ENCODE assay signal across 1 cellular context in genomic region chr19:19201697-19202630, GRCh38.
TF ChIP-seq lines count a peak whose summit lies in the region.

No MANE protein-coding gene starts in this region.

TF ChIP-seq in GM23338, 12 proteins besides CTCF, POLR2A, EP300 and RAD21:
- TF ChIP-seq, protein P1, sequence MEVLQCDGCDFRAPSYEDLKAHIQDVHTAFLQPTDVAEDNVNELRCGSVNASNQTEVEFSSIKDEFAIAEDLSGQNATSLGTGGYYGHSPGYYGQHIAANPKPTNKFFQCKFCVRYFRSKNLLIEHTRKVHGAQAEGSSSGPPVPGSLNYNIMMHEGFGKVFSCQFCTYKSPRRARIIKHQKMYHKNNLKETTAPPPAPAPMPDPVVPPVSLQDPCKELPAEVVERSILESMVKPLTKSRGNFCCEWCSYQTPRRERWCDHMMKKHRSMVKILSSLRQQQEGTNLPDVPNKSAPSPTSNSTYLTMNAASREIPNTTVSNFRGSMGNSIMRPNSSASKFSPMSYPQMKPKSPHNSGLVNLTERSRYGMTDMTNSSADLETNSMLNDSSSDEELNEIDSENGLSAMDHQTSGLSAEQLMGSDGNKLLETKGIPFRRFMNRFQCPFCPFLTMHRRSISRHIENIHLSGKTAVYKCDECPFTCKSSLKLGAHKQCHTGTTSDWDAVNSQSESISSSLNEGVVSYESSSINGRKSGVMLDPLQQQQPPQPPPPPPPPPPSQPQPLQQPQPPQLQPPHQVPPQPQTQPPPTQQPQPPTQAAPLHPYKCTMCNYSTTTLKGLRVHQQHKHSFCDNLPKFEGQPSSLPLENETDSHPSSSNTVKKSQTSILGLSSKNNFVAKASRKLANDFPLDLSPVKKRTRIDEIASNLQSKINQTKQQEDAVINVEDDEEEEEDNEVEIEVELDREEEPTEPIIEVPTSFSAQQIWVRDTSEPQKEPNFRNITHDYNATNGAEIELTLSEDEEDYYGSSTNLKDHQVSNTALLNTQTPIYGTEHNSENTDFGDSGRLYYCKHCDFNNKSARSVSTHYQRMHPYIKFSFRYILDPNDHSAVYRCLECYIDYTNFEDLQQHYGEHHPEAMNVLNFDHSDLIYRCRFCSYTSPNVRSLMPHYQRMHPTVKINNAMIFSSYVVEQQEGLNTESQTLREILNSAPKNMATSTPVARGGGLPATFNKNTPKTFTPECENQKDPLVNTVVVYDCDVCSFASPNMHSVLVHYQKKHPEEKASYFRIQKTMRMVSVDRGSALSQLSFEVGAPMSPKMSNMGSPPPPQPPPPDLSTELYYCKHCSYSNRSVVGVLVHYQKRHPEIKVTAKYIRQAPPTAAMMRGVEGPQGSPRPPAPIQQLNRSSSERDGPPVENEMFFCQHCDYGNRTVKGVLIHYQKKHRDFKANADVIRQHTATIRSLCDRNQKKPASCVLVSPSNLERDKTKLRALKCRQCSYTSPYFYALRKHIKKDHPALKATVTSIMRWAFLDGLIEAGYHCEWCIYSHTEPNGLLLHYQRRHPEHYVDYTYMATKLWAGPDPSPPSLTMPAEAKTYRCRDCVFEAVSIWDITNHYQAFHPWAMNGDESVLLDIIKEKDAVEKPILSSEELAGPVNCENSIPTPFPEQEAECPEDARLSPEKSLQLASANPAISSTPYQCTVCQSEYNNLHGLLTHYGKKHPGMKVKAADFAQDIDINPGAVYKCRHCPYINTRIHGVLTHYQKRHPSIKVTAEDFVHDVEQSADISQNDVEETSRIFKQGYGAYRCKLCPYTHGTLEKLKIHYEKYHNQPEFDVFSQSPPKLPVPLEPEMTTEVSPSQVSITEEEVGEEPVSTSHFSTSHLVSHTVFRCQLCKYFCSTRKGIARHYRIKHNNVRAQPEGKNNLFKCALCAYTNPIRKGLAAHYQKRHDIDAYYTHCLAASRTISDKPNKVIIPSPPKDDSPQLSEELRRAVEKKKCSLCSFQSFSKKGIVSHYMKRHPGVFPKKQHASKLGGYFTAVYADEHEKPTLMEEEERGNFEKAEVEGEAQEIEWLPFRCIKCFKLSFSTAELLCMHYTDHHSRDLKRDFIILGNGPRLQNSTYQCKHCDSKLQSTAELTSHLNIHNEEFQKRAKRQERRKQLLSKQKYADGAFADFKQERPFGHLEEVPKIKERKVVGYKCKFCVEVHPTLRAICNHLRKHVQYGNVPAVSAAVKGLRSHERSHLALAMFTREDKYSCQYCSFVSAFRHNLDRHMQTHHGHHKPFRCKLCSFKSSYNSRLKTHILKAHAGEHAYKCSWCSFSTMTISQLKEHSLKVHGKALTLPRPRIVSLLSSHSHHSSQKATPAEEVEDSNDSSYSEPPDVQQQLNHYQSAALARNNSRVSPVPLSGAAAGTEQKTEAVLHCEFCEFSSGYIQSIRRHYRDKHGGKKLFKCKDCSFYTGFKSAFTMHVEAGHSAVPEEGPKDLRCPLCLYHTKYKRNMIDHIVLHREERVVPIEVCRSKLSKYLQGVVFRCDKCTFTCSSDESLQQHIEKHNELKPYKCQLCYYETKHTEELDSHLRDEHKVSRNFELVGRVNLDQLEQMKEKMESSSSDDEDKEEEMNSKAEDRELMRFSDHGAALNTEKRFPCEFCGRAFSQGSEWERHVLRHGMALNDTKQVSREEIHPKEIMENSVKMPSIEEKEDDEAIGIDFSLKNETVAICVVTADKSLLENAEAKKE (CRISPR knock-in tag; IDR thresholded peaks at IDR 0.05), result no peak
- TF ChIP-seq STAT1 (IDR thresholded peaks at IDR 0.05; ENCODE audit: unreplicated experiment) (no peak), NANOG (IDR thresholded peaks at IDR 0.05; ENCODE audit: borderline replicate concordance) (no peak), POLR2AphosphoS5 (IDR thresholded peaks at IDR 0.05; ENCODE audit: low read depth) (no peak), JUNB (IDR thresholded peaks at IDR 0.05; ENCODE audit: unreplicated experiment) (no peak), ETS1 (IDR thresholded peaks at IDR 0.05) (no peak), ZNF114 (CRISPR knock-in tag; IDR thresholded peaks at IDR 0.05) (no peak), EZH2 (IDR thresholded peaks at IDR 0.05; ENCODE audit: low read depth, unreplicated experiment) (no peak), EZH2phosphoT487 (IDR thresholded peaks at IDR 0.05; ENCODE audit: unreplicated experiment) (no peak), ZNF331 (CRISPR knock-in tag; IDR thresholded peaks at IDR 0.05; ENCODE audit: low read depth) (no peak)
- TF ChIP-seq, protein P2, sequence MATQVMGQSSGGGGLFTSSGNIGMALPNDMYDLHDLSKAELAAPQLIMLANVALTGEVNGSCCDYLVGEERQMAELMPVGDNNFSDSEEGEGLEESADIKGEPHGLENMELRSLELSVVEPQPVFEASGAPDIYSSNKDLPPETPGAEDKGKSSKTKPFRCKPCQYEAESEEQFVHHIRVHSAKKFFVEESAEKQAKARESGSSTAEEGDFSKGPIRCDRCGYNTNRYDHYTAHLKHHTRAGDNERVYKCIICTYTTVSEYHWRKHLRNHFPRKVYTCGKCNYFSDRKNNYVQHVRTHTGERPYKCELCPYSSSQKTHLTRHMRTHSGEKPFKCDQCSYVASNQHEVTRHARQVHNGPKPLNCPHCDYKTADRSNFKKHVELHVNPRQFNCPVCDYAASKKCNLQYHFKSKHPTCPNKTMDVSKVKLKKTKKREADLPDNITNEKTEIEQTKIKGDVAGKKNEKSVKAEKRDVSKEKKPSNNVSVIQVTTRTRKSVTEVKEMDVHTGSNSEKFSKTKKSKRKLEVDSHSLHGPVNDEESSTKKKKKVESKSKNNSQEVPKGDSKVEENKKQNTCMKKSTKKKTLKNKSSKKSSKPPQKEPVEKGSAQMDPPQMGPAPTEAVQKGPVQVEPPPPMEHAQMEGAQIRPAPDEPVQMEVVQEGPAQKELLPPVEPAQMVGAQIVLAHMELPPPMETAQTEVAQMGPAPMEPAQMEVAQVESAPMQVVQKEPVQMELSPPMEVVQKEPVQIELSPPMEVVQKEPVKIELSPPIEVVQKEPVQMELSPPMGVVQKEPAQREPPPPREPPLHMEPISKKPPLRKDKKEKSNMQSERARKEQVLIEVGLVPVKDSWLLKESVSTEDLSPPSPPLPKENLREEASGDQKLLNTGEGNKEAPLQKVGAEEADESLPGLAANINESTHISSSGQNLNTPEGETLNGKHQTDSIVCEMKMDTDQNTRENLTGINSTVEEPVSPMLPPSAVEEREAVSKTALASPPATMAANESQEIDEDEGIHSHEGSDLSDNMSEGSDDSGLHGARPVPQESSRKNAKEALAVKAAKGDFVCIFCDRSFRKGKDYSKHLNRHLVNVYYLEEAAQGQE (IDR thresholded peaks at IDR 0.05; ENCODE audit: unreplicated experiment), result no peak
